16 cellular contexts compared by ENCODE assay signal in the genomic region with DNA sequence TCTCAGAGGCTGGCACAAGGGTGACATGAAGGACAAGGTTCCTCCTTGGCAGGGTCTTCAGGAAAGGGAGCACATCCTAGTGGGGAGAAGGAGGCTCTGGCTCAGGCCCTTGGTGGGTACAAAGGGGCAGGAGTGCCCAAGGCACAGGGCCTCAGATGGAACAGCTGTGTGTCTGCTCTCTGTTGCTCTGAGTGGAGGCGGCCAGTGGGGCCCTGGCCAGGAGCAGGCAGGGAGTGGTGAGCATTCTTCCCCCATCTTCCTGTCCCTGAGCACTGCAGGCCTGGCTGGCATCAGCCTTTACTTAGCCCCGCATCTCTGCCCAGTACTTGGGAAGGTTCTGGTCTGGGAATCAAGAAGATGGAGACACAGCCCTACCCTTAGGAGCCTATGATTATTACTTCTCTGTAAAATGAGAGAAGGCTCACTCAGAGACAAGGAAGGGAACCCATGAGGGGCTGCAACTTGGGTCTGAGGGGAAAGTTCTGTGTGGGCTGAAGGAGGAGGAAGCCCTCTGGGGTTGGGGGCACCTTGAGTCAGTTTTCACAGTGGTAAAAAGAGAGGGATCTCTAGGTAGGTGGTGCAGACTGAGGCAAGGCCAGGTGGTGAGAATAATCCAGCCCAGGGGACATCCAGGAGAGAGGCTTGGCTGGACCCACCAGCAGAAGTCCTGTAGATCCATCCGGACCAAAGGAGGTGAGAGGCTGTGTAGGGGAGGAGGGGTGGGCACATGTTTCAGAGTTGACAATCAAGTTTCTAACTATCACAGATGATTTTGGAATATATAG.
DNase-seq lines count a peak whose midpoint lies in the region; ATAC-seq, FAIRE-seq and TF ChIP-seq lines count a peak whose summit lies in the region.
"Had no signal": no experiment of that assay in that cellular context is flagged by ENCODE, and none has a peak within 500 bp of the region (broad histone marks: within the 10 kb centered on the region; RNA-seq: fewer than 3 reads in every experiment).

No MANE protein-coding gene starts in this region.

- H3K9ac ChIP-seq in kidney (ENCODE audit: low read length in 2 of 2): no peak overlapping the region
- H3K9ac ChIP-seq: BLaER1 had no signal

- H3K4me3 Mint-ChIP-seq in osteocyte (ENCODE audit: unreplicated experiment): no peak overlapping the region
- H3K4me3 Mint-ChIP-seq: CD14-positive monocyte; CD4-positive, alpha-beta memory T cell had no signal

- peaks cover 9% of the 10 kb centered on the region for H3K4me1 Mint-ChIP-seq in osteocyte (ENCODE audit: unreplicated experiment)
- H3K4me1 Mint-ChIP-seq: CD14-positive monocyte; CD4-positive, alpha-beta memory T cell had no signal

- H3K27ac Mint-ChIP-seq in osteocyte (ENCODE audit: unreplicated experiment): no peak overlapping the region
- H3K27ac Mint-ChIP-seq: CD14-positive monocyte; CD4-positive, alpha-beta memory T cell had no signal

- H3K9me3 Mint-ChIP-seq in osteocyte (ENCODE audit: unreplicated experiment): no peaks in the 10 kb centered on the region

- no peaks in the 10 kb centered on the region for H3K27me3 ChIP-seq in right atrium auricular region
- H3K27me3 ChIP-seq: BLaER1 had no signal

- ATAC-seq in Right ventricle myocardium inferior: no peak
- ATAC-seq in esophagus mucosa: no peak
- ATAC-seq in GM21367 (IDR thresholded peaks at IDR 0.05; ENCODE audit: unreplicated experiment): no peak
- ATAC-seq: HepG2 had no signal

- H3K9me3 ChIP-seq in right atrium auricular region (no peaks in the 10 kb centered on the region), kidney (ENCODE audit: control insufficient read depth in 1 of 2, low read length in 2 of 2) (no peaks in the 10 kb centered on the region)
- H3K9me3 ChIP-seq: BLaER1, HAP-1 had no signal

- H3K4me3 ChIP-seq in right atrium auricular region: no peak overlapping the region
- H3K4me3 ChIP-seq in kidney (ENCODE audit: low read length in 2 of 2): no peak overlapping the region
- H3K4me3 ChIP-seq: BLaER1, HAP-1 had no signal

- H3K27ac ChIP-seq in right atrium auricular region (no peak overlapping the region), kidney (ENCODE audit: low read depth in 2 of 2, low read length in 2 of 2) (no peak overlapping the region)
- H3K27ac ChIP-seq: BLaER1 had no signal

- intact Hi-C loops in Right ventricle myocardium inferior (cut with DNase I): no loop called here
- intact Hi-C loops in kidney (cut with DNase I): no loop called here

- no peaks in the 10 kb centered on the region for H3K36me3 Mint-ChIP-seq in osteocyte (ENCODE audit: unreplicated experiment)
- H3K36me3 Mint-ChIP-seq: CD14-positive monocyte; CD4-positive, alpha-beta memory T cell had no signal

- H3K27me3 Mint-ChIP-seq in osteocyte (ENCODE audit: unreplicated experiment): no peaks in the 10 kb centered on the region

- DNase-seq in right atrium auricular region (ENCODE audit: low spot score) (peak; percentile 56), Right ventricle myocardium inferior (ENCODE audit: missing footprints) (no peak), kidney (peak; percentile 53), osteocyte (ENCODE audit: extremely low spot score, unreplicated experiment) (peak; percentile 65)
- no peak for DNase-seq in activated CD8-positive, alpha-beta memory T cell treated with anti-CD3 and anti-CD28 coated beads for 24 hours
- DNase-seq: 8988T; CD4-positive, alpha-beta memory T cell; DMS153; DMS79; GDM1 had no signal

- no peak for FAIRE-seq in kidney (lab: Jason Lieb, UNC)
- FAIRE-seq: HepG2 had no signal

- no peaks in the 10 kb centered on the region for H3K36me3 ChIP-seq in right atrium auricular region
- no peaks in the 10 kb centered on the region for H3K36me3 ChIP-seq in kidney (ENCODE audit: control insufficient read depth in 1 of 2, insufficient read depth in 2 of 2, low read length in 2 of 2)
- H3K36me3 ChIP-seq: BLaER1, HAP-1 had no signal

- TF ChIP-seq CTCF in right atrium auricular region (IDR thresholded peaks at IDR 0.05) (no peak), kidney (IDR thresholded peaks at IDR 0.05; ENCODE audit: borderline replicate concordance, extremely low read depth, insufficient read depth) (no peak), osteocyte (IDR thresholded peaks at IDR 0.05) (no peak)

- H3K4me1 ChIP-seq in right atrium auricular region: no peaks in the 10 kb centered on the region
- H3K4me1 ChIP-seq in kidney (ENCODE audit: control insufficient read depth in 1 of 2, insufficient read depth in 1 of 2, low read depth in 1 of 2, low read length in 2 of 2): no peaks in the 10 kb centered on the region
- H3K4me1 ChIP-seq: BLaER1, HAP-1 had no signal

Comparison
In these comparisons a context has a peak if more than half of its experiments do, and no peak if none do; other contexts are left out.
1. DNase-seq: peak in right atrium auricular region (single experiment), kidney (single experiment) and osteocyte (single experiment); none in Right ventricle myocardium inferior (single experiment) and activated CD8-positive, alpha-beta memory T cell treated with anti-CD3 and anti-CD28 coated beads for 24 hours (single experiment).